ENCODE assay signal across 13 cellular contexts in the genomic region with DNA sequence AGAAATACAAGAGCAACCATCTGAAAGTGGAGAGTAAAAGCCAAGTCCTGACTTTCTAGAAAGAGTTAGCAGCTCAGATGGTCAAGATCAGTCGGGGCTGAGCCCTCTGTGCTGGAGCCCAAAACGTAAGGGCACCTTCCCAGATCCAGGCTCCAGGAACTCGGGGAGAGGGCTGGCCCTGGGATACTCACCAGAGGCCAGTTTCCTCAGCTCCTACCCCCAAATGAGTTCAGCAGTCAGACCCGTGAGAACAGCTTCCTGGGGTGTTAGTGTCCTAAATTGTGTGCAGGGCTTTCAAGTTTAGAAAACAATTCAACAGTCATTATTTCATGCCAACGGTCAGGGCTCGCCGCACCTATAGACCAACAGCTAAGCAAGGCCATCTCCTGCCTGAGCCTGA.
DNase-seq lines count a peak whose midpoint lies in the region; ATAC-seq and TF ChIP-seq lines count a peak whose summit lies in the region.
"Had no signal": no experiment of that assay in that cellular context is flagged by ENCODE, and none has a peak within 500 bp of the region (broad histone marks: within the 10 kb centered on the region; RNA-seq: fewer than 3 reads in every experiment).

No MANE protein-coding gene starts in this region.

- peaks cover 7% of the 10 kb centered on the region for H3K4me1 Mint-ChIP-seq in WTC11

- H3K4me1 ChIP-seq in sigmoid colon (peaks cover 0 to 27% (median 21%) of the 10 kb centered on the region in 4 donors), aorta (ENCODE audit: control insufficient read depth in 1 of 2, insufficient read depth in 2 of 2, low read length in 2 of 2) (no peaks in the 10 kb centered on the region)

- H3K4me3 ChIP-seq in dorsolateral prefrontal cortex: no peak overlapping the region
- no peak overlapping the region for H3K4me3 ChIP-seq in sigmoid colon
- no peak overlapping the region for H3K4me3 ChIP-seq in aorta (ENCODE audit: low read length in 2 of 2)
- H3K4me3 ChIP-seq: BLaER1 treated with 17β-estradiol and CSF1 and Interleukin-3, amounts not matched to agents 10 nM and 100 nM had no signal

- WGBS in sigmoid colon, 2 donors: 88 to 94% methylated on average over 7 of the region's 7 CpGs
- 78 to 88% methylated on average over 7 of the region's 7 CpGs for WGBS in aorta, 2 donors

- no peak for TF ChIP-seq POLR2A in sigmoid colon (IDR thresholded peaks at IDR 0.05)

- peak overlapping the region in 35 of 59 donors; percentile 4 to 80 (median 46) for H3K27ac ChIP-seq in dorsolateral prefrontal cortex
- H3K27ac ChIP-seq in sigmoid colon: no peak overlapping the region
- H3K27ac ChIP-seq in aorta (ENCODE audit: low read depth in 1 of 2, low read length in 2 of 2): no peak overlapping the region
- H3K27ac ChIP-seq: BLaER1 treated with 17β-estradiol and CSF1 and Interleukin-3, amounts not matched to agents 10 nM and 100 nM had no signal

- H3K9me3 ChIP-seq in sigmoid colon (no peaks in the 10 kb centered on the region), aorta (ENCODE audit: control insufficient read depth, low read length) (no peaks in the 10 kb centered on the region)
- H3K9me3 ChIP-seq: BLaER1 treated with 17β-estradiol and CSF1 and Interleukin-3, amounts not matched to agents 10 nM and 100 nM had no signal

- H3K9me3 Mint-ChIP-seq in WTC11: no peaks in the 10 kb centered on the region
- H3K9me3 Mint-ChIP-seq: H9 had no signal

- ATAC-seq in WTC11 (no peak), aorta (ENCODE audit: low FRiP score) (no peak)

- no peaks in the 10 kb centered on the region for H3K27me3 ChIP-seq in dorsolateral prefrontal cortex
- H3K27me3 ChIP-seq in sigmoid colon: no peaks in the 10 kb centered on the region
- H3K27me3 ChIP-seq in aorta (ENCODE audit: control insufficient read depth in 1 of 2, insufficient read depth in 2 of 2, low read length in 1 of 2): no peaks in the 10 kb centered on the region

- POLR2A ChIA-PET in WTC11 (lab: Charles Lee): no interaction called here

- no peaks in the 10 kb centered on the region for H3K36me3 Mint-ChIP-seq in WTC11
- H3K36me3 Mint-ChIP-seq: CD4-positive, CD25-positive, alpha-beta regulatory T cell had no signal

- intact Hi-C loops in dorsolateral prefrontal cortex (cut with DNase I) (no loop called here), sigmoid colon (cut with DNase I) (no loop called here), aorta (cut with DNase I) (no loop called here)

- no peak overlapping the region for H3K27ac Mint-ChIP-seq in WTC11
- H3K27ac Mint-ChIP-seq: H9 had no signal

- H3K4me3 Mint-ChIP-seq in WTC11: no peak overlapping the region
- H3K4me3 Mint-ChIP-seq: CD4-positive, CD25-positive, alpha-beta regulatory T cell; H9 had no signal

- TF ChIP-seq CTCF in WTC11 (IDR thresholded peaks at IDR 0.05) (no peak), dorsolateral prefrontal cortex (IDR thresholded peaks at IDR 0.05 in 54 of 56, conservative IDR thresholded peaks at IDR 0.05 in 2 of 56; ENCODE audit: low read depth in 1 of 56, partially characterized antibody in 56 of 56) (no peak), sigmoid colon (IDR thresholded peaks at IDR 0.05) (no peak)

- DNase-seq in WTC11 (ENCODE audit: low spot score) (peak; percentile 4), dorsolateral prefrontal cortex (peak in 3 of 10 donors; percentile 6 to 31 (median 25)), sigmoid colon (peak; percentile 30), aorta (peak; percentile 3 to 50), KG1 (lab: John Stamatoyannopoulos, UW) (no peak), activated T-cell treated with anti-CD3 and anti-CD28 coated beads for 4 hours (no peak)
- DNase-seq in stimulated activated CD4-positive, alpha-beta T cell treated with anti-CD3 and anti-CD28 coated beads, Interleukin-4, amount 100 ng/mL, for 1 hour: no peak
- DNase-seq: ACHN; CD4-positive, CD25-positive, alpha-beta regulatory T cell; DMS 273 treated with DMSO at 0.1 percent for 48 hours; GOT3; H9 had no signal

- H3K27me3 Mint-ChIP-seq in WTC11 (ENCODE audit: low read depth): no peaks in the 10 kb centered on the region

- TF ChIP-seq EP300 in sigmoid colon (IDR thresholded peaks at IDR 0.05): no peak

- H3K36me3 ChIP-seq in sigmoid colon: peaks cover 0 to 30% (median 13%) of the 10 kb centered on the region in 4 donors
- H3K36me3 ChIP-seq in aorta (ENCODE audit: control insufficient read depth in 1 of 2, insufficient read depth in 2 of 2, low read length in 1 of 2): no peaks in the 10 kb centered on the region
- H3K36me3 ChIP-seq: BLaER1 treated with 17β-estradiol and CSF1 and Interleukin-3, amounts not matched to agents 10 nM and 100 nM had no signal

- CTCF ChIA-PET in WTC11 (lab: Charles Lee): no interaction called here

TF ChIP-seq in WTC11, 78 proteins besides CTCF, POLR2A, EP300 and RAD21:
- no peak for TF ChIP-seq RELA (CRISPR knock-in tag; IDR thresholded peaks at IDR 0.05; ENCODE audit: borderline replicate concordance)
- no peak for TF ChIP-seq FOXK1 (CRISPR knock-in tag; IDR thresholded peaks at IDR 0.05)
- no peak for TF ChIP-seq SP1 (CRISPR knock-in tag; conservative IDR thresholded peaks at IDR 0.05)
- no peak for TF ChIP-seq CBFB (CRISPR knock-in tag; IDR thresholded peaks at IDR 0.05; ENCODE audit: low read depth)
- TF ChIP-seq, protein P1, sequence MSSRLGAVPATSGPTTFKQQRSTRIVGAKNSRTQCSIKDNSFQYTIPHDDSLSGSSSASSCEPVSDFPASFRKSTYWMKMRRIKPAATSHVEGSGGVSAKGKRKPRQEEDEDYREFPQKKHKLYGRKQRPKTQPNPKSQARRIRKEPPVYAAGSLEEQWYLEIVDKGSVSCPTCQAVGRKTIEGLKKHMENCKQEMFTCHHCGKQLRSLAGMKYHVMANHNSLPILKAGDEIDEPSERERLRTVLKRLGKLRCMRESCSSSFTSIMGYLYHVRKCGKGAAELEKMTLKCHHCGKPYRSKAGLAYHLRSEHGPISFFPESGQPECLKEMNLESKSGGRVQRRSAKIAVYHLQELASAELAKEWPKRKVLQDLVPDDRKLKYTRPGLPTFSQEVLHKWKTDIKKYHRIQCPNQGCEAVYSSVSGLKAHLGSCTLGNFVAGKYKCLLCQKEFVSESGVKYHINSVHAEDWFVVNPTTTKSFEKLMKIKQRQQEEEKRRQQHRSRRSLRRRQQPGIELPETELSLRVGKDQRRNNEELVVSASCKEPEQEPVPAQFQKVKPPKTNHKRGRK (CRISPR knock-in tag; IDR thresholded peaks at IDR 0.05; ENCODE audit: borderline replicate concordance): no peak
- TF ChIP-seq KAT7 (CRISPR knock-in tag; IDR thresholded peaks at IDR 0.05; ENCODE audit: borderline replicate concordance): no peak
- no peak for TF ChIP-seq PREB (CRISPR knock-in tag; IDR thresholded peaks at IDR 0.05; ENCODE audit: borderline replicate concordance)
- TF ChIP-seq, protein P2, sequence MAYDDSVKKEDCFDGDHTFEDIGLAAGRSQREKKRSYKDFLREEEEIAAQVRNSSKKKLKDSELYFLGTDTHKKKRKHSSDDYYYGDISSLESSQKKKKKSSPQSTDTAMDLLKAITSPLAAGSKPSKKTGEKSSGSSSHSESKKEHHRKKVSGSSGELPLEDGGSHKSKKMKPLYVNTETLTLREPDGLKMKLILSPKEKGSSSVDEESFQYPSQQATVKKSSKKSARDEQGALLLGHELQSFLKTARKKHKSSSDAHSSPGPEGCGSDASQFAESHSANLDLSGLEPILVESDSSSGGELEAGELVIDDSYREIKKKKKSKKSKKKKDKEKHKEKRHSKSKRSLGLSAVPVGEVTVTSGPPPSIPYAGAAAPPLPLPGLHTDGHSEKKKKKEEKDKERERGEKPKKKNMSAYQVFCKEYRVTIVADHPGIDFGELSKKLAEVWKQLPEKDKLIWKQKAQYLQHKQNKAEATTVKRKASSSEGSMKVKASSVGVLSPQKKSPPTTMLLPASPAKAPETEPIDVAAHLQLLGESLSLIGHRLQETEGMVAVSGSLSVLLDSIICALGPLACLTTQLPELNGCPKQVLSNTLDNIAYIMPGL (CRISPR knock-in tag; IDR thresholded peaks at IDR 0.05): no peak
- TF ChIP-seq, protein P3, sequence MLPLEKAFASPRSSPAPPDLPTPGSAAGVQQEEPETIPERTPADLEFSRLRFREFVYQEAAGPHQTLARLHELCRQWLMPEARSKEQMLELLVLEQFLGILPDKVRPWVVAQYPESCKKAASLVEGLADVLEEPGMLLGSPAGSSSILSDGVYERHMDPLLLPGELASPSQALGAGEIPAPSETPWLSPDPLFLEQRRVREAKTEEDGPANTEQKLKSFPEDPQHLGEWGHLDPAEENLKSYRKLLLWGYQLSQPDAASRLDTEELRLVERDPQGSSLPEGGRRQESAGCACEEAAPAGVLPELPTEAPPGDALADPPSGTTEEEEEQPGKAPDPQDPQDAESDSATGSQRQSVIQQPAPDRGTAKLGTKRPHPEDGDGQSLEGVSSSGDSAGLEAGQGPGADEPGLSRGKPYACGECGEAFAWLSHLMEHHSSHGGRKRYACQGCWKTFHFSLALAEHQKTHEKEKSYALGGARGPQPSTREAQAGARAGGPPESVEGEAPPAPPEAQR (CRISPR knock-in tag; IDR thresholded peaks at IDR 0.05): no peak
- no peak for TF ChIP-seq FOXJ3 (CRISPR knock-in tag; IDR thresholded peaks at IDR 0.05; ENCODE audit: borderline replicate concordance)
- TF ChIP-seq SMAD3 (CRISPR knock-in tag; IDR thresholded peaks at IDR 0.05; ENCODE audit: borderline replicate concordance): no peak
- TF ChIP-seq ERG (CRISPR knock-in tag; IDR thresholded peaks at IDR 0.05): no peak
- TF ChIP-seq CREM (CRISPR knock-in tag; IDR thresholded peaks at IDR 0.05): no peak

Comparison
In these comparisons a context has a peak if more than half of its experiments do, and no peak if none do; other contexts are left out.
1. DNase-seq: peak in WTC11 (single experiment), sigmoid colon (single experiment) and aorta (2 of 2); none in stimulated activated CD4-positive, alpha-beta T cell treated with anti-CD3 and anti-CD28 coated beads, Interleukin-4, amount 100 ng/mL, for 1 hour (single experiment), KG1 (single experiment) and activated T-cell treated with anti-CD3 and anti-CD28 coated beads for 4 hours (single experiment).
2. H3K27ac ChIP-seq: peak in dorsolateral prefrontal cortex (35 of 59); none in sigmoid colon (0 of 4) and aorta (0 of 2).